ENCODE assay signal across 1 cellular context in the genomic region with DNA sequence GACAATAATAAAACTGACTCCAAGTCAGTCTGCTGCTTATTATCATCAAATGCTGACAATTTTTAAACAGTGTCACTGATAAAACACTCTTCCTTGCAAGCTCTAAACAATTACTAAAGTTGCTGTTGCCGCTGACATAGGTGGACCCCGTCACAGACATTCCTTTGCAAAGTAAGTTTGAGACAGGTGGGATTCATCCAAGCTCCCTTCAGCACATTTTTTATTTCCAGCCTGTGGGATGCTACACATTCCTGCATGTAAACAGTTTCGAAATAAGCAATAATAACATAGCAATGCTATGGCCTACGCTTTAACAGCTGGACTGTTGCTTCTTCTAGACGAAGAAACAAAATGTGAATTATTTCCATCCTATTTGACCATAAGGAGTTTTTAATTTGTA.
TF ChIP-seq lines count a peak whose summit lies in the region.

No MANE protein-coding gene starts in this region.

TF ChIP-seq in HEK293, 187 proteins besides CTCF, POLR2A, EP300 and RAD21 (continued from another document):
- TF ChIP-seq, protein P1, sequence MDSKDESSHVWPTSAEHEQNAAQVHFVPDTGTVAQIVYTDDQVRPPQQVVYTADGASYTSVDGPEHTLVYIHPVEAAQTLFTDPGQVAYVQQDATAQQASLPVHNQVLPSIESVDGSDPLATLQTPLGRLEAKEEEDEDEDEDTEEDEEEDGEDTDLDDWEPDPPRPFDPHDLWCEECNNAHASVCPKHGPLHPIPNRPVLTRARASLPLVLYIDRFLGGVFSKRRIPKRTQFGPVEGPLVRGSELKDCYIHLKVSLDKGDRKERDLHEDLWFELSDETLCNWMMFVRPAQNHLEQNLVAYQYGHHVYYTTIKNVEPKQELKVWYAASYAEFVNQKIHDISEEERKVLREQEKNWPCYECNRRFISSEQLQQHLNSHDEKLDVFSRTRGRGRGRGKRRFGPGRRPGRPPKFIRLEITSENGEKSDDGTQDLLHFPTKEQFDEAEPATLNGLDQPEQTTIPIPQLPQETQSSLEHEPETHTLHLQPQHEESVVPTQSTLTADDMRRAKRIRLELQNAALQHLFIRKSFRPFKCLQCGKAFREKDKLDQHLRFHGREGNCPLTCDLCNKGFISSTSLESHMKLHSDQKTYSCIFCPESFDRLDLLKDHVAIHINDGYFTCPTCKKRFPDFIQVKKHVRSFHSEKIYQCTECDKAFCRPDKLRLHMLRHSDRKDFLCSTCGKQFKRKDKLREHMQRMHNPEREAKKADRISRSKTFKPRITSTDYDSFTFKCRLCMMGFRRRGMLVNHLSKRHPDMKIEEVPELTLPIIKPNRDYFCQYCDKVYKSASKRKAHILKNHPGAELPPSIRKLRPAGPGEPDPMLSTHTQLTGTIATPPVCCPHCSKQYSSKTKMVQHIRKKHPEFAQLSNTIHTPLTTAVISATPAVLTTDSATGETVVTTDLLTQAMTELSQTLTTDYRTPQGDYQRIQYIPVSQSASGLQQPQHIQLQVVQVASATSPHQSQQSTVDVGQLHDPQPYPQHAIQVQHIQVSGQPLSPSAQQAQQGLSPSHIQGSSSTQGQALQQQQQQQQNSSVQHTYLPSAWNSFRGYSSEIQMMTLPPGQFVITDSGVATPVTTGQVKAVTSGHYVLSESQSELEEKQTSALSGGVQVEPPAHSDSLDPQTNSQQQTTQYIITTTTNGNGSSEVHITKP (tag by site-specific recombination; IDR thresholded peaks at IDR 0.05), result no peak
- TF ChIP-seq, protein P2, sequence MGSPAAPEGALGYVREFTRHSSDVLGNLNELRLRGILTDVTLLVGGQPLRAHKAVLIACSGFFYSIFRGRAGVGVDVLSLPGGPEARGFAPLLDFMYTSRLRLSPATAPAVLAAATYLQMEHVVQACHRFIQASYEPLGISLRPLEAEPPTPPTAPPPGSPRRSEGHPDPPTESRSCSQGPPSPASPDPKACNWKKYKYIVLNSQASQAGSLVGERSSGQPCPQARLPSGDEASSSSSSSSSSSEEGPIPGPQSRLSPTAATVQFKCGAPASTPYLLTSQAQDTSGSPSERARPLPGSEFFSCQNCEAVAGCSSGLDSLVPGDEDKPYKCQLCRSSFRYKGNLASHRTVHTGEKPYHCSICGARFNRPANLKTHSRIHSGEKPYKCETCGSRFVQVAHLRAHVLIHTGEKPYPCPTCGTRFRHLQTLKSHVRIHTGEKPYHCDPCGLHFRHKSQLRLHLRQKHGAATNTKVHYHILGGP (tag by site-specific recombination; IDR thresholded peaks at IDR 0.05), result no peak
- no peak for TF ChIP-seq ZNF426 (tag by site-specific recombination; IDR thresholded peaks at IDR 0.05)
- no peak for TF ChIP-seq ZNF132 (tag by site-specific recombination; IDR thresholded peaks at IDR 0.05; ENCODE audit: borderline replicate concordance)
